ENCODE assay signal across 22 cellular contexts in genomic region chr3:47581835-47582234, GRCh38.
"Had no signal": no experiment of that assay in that cellular context is flagged by ENCODE, and none has a peak within 500 bp of the region (broad histone marks: within the 10 kb centered on the region; RNA-seq: fewer than 3 reads in every experiment).

No MANE protein-coding gene starts in this region.

- H3K4me3 ChIP-seq: esophagus squamous epithelium, gastroesophageal sphincter, left ventricle myocardium inferior, lower lobe of right lung, psoas muscle, sigmoid colon, skin epidermis had no signal

- H3K27ac ChIP-seq: epithelial cell of prostate, esophagus squamous epithelium, gastroesophageal sphincter, left ventricle myocardium inferior, lower lobe of right lung, psoas muscle, sigmoid colon, skin epidermis had no signal

- H3K27ac Mint-ChIP-seq: dendritic cell treated with granulocyte-macrophage colony-stimulating factor and Interleukin-4, amounts not matched to agents 40 ng/mL and 50 ng/mL, for 4 days; effector memory CD8-positive, alpha-beta T cell; natural killer cell treated with Interleukin-12 subunit alpha and Interleukin-12 subunit beta and Interleukin-15 and Interleukin-18, amount 100 ng/mL, for 72 hours had no signal

- FAIRE-seq: colon, keratinocyte, urothelium cell line had no signal

- H3K9me3 Mint-ChIP-seq: dendritic cell treated with granulocyte-macrophage colony-stimulating factor and Interleukin-4, amounts not matched to agents 40 ng/mL and 50 ng/mL, for 4 days; effector memory CD8-positive, alpha-beta T cell; natural killer cell treated with Interleukin-12 subunit alpha and Interleukin-12 subunit beta and Interleukin-15 and Interleukin-18, amount 100 ng/mL, for 72 hours had no signal

- H3K4me3 Mint-ChIP-seq: dendritic cell treated with granulocyte-macrophage colony-stimulating factor and Interleukin-4, amounts not matched to agents 40 ng/mL and 50 ng/mL, for 4 days; effector memory CD8-positive, alpha-beta T cell; natural killer cell treated with Interleukin-12 subunit alpha and Interleukin-12 subunit beta and Interleukin-15 and Interleukin-18, amount 100 ng/mL, for 72 hours had no signal

- H3K9me3 ChIP-seq: esophagus squamous epithelium, gastroesophageal sphincter, left ventricle myocardium inferior, lower lobe of right lung, psoas muscle, sigmoid colon had no signal

- DNase-seq: effector memory CD8-positive, alpha-beta T cell; esophagus squamous epithelium; foreskin fibroblast; glutamatergic neuron; left ventricle myocardium inferior; lower lobe of right lung; mesenchymal stem cell; midbrain; psoas muscle; retina; sigmoid colon; stimulated activated CD4-positive, alpha-beta T cell treated with anti-CD3 and anti-CD28 coated beads, Interleukin-12 subunit alpha, Interleukin-12 subunit beta, amount 100 ng/mL, for 4 hours; stimulated activated naive CD4-positive, alpha-beta T cell treated with Interleukin-2 at 50 U/mL for 16 hours; trophoblast cell had no signal
